Comparison of ENCODE assay signal across 8 cellular contexts in the genomic region with DNA sequence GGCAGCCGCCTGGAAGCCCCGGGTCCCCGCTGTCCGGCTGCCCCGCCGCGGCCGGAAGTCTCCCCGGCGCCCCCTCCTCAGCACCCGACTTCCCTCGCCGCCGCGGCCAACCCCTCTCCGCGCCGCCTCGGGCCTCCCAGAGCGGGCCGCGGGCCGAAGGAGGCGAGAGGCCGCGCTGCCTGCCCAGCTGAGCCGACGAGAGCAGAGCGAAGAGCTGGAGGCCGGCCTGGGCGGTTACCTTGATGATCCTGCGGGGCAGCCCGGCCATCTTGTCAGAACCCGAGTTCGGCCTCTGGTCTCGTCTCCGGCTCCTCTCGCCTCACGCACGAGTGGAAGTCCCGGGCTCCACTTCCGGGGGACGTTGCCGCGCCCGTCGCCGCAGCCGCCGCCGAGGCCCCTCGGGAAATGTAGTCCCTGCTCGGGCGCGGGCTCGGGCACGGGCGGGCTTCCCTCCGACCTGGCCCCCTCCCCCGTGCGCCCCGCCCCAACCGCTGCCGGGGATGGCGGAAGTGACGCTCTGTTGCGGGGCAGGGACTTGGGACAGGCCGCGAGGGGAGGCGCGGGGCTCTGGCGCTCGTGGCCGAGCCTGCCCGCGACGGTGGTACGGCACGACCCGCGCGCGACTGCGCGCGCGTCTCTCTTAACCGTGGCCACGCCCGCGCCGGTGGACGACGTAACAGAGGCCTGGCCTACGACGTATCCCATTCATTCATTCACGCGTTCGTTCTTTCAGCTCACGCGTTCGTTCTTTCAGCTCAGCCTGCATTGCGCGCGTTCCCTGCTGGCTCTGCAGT. TPM values are rescaled to one million over a fixed set of nuclear protein-coding genes. Genes with fewer than 3 reads are reported as not detected.
A peak's percentile ranks its signal among the peaks of the same experiment; 100 is the strongest.
DNase-seq lines count a peak whose midpoint lies in the region; ATAC-seq, FAIRE-seq and TF ChIP-seq lines count a peak whose summit lies in the region.

TSS of gene UBE2N (minus strand) at position 331 of the 794 bp plus-strand sequence. CDS start at position 268, 63 bp downstream.

- peak; percentile 80 for FAIRE-seq in GM19239 (lab: Jason Lieb, UNC)

- POLR2A ChIA-PET in activated CD4-positive, alpha-beta T cell treated with anti-CD3 and anti-CD28 coated beads for 36 hours (lab: Charles Lee): interaction anchor here (0.6 to 1.2 kb wide), 2 partner anchors 28 to 512 kb away, joined by 5 to 7 read pairs; no protein-coding TSS in a partner anchor

- TF ChIP-seq CTCF in BE2C (IDR thresholded peaks at IDR 0.05; ENCODE audit: low read depth, low read length) (no peak), chondrocyte (IDR thresholded peaks at IDR 0.05) (no peak), kidney epithelial cell (IDR thresholded peaks at IDR 0.05; ENCODE audit: insufficient read depth, low read length, poor library complexity, severe bottlenecking) (no peak)

- no peaks in the 10 kb centered on the region for H3K27me3 Mint-ChIP-seq in activated CD4-positive, alpha-beta T cell treated with anti-CD3 and anti-CD28 coated beads for 36 hours
- no peaks in the 10 kb centered on the region for H3K27me3 Mint-ChIP-seq in chondrocyte (ENCODE audit: low read depth)

- peak within 1 kb of the TSS; percentile 99 for H3K4me3 Mint-ChIP-seq in activated CD4-positive, alpha-beta T cell treated with anti-CD3 and anti-CD28 coated beads for 36 hours
- peak within 1 kb of the TSS; percentile 98 for H3K4me3 Mint-ChIP-seq in chondrocyte (ENCODE audit: unreplicated experiment)

- no peaks in the 10 kb centered on the region for H3K9me3 Mint-ChIP-seq in activated CD4-positive, alpha-beta T cell treated with anti-CD3 and anti-CD28 coated beads for 36 hours (ENCODE audit: low read depth)
- H3K9me3 Mint-ChIP-seq in chondrocyte (ENCODE audit: low read depth): no peaks in the 10 kb centered on the region

- peak; percentile 70 for ATAC-seq in HG03442 (IDR thresholded peaks at IDR 0.05; ENCODE audit: unreplicated experiment)
- peak; percentile 84 for ATAC-seq in activated CD4-positive, alpha-beta T cell treated with anti-CD3 and anti-CD28 coated beads for 36 hours

- no peaks in the 10 kb centered on the region for H3K9me3 ChIP-seq in BE2C

- H3K4me3 ChIP-seq in BE2C (ENCODE audit: low read depth, low read length) (peak within 1 kb of the TSS; percentile 97), kidney epithelial cell (ENCODE audit: low read depth, low read length) (peak within 1 kb of the TSS; percentile 76)

- peaks cover 8% of the 10 kb centered on the region for H3K36me3 ChIP-seq in BE2C
- no peaks in the 10 kb centered on the region for H3K36me3 ChIP-seq in kidney epithelial cell (ENCODE audit: control insufficient read depth, insufficient read depth, low read length)

- intact Hi-C loops in activated CD4-positive, alpha-beta T cell treated with anti-CD3 and anti-CD28 coated beads for 36 hours (cut with DNase I, micrococcal nuclease): loop anchor here (1.0 to 10.0 kb wide), 10 partner anchors 25 to 1013 kb away; partner anchors contain the start of genes CRADD (in 2 of the 2), EEA1 (in 2 of the 2), MRPL42 (in 2 of the 2) and CEP83 (in 1 of the 2)

- peak within 1 kb of the TSS; percentile 99 for H3K27ac Mint-ChIP-seq in activated CD4-positive, alpha-beta T cell treated with anti-CD3 and anti-CD28 coated beads for 36 hours
- peak within 1 kb of the TSS; percentile 97 for H3K27ac Mint-ChIP-seq in chondrocyte (ENCODE audit: unreplicated experiment)

- peak; percentile 99 for DNase-seq in BE2C
- peak; percentile 73 for DNase-seq in GM19239 (ENCODE audit: insufficient read length, low spot score)
- peak; percentile 84 to 91 for DNase-seq in NCI-H524 (lab: John Stamatoyannopoulos, UW)
- peak; percentile 98 for DNase-seq in activated CD4-positive, alpha-beta T cell treated with anti-CD3 and anti-CD28 coated beads for 36 hours
- DNase-seq in chondrocyte (ENCODE audit: low spot score): peak; percentile 98
- DNase-seq in kidney epithelial cell (ENCODE audit: low read depth): peak; percentile 69
- DNase-seq in stimulated activated CD4-positive, alpha-beta T cell treated with anti-CD3 and anti-CD28 coated beads, Interleukin-15, amount 100 ng/mL, for 24 hours: peak; percentile 98

- no peaks in the 10 kb centered on the region; the same call in 1 of the 2 replicates for H3K4me1 ChIP-seq in BE2C

- CTCF ChIA-PET in activated CD4-positive, alpha-beta T cell treated with anti-CD3 and anti-CD28 coated beads for 36 hours (lab: Charles Lee): interaction anchor here (0.6 to 1.6 kb wide), 4 partner anchors 16 to 660 kb away, joined by 3 to 6 read pairs (median 4); partner anchors contain the start of gene MRPL42

- H3K27me3 ChIP-seq in BE2C: no peaks in the 10 kb centered on the region
- no peaks in the 10 kb centered on the region for H3K27me3 ChIP-seq in kidney epithelial cell (ENCODE audit: control insufficient read depth, insufficient read depth, low read length)

- H3K4me1 Mint-ChIP-seq in activated CD4-positive, alpha-beta T cell treated with anti-CD3 and anti-CD28 coated beads for 36 hours: peaks cover 48% of the 10 kb centered on the region
- peaks cover 46% of the 10 kb centered on the region for H3K4me1 Mint-ChIP-seq in chondrocyte (ENCODE audit: low read depth)

- H3K36me3 Mint-ChIP-seq in activated CD4-positive, alpha-beta T cell treated with anti-CD3 and anti-CD28 coated beads for 36 hours (ENCODE audit: low read depth): peaks cover 17% of the 10 kb centered on the region
- H3K36me3 Mint-ChIP-seq in chondrocyte (ENCODE audit: low read depth): no peaks in the 10 kb centered on the region

RNA-seq across cellular contexts. Expression of gene UBE2N, which starts in this region (rescaled TPM):
- polyA plus RNA-seq in BE2C (2012; ENCODE audit: insufficient read depth, insufficient read length, low read depth): 184 TPM
- total RNA-seq in activated CD4-positive, alpha-beta T cell treated with anti-CD3 and anti-CD28 coated beads for 36 hours: 100 to 1,000 TPM; 186 to 279 TPM
- 70.0 to 88.1 TPM (median 72.1 TPM) in 3 replicates for total RNA-seq in chondrocyte
- 59.6 and 68.7 TPM in 2 replicates for total RNA-seq in kidney epithelial cell

Comparison
In these comparisons a context has a peak if more than half of its experiments do, and no peak if none do; other contexts are left out.
1. Peak in every context shown above with its lines: DNase-seq, ATAC-seq and H3K4me3 ChIP-seq.